Comparison of ENCODE assay signal across 8 cellular contexts in genomic region chr13:77696863-77697207, GRCh38. TPM values are rescaled to one million over a fixed set of nuclear protein-coding genes. Genes with fewer than 3 reads are reported as not detected.
DNase-seq lines count a peak whose midpoint lies in the region; ATAC-seq and TF ChIP-seq lines count a peak whose summit lies in the region.

No MANE protein-coding gene starts in this region.

- H3K4me3 ChIP-seq in ACC112 (ENCODE audit: low read depth, low read length) (0 out of 2 replicates have a peak overlapping the region, but pooled peaks have one; percentile 45), neuron (ENCODE audit: low read length) (peak overlapping the region; percentile 62)
- peak overlapping the region; percentile 59 for H3K4me3 ChIP-seq in Jurkat, Clone E6-1 (ENCODE audit: low read length)
- H3K4me3 ChIP-seq in effector memory CD4-positive, alpha-beta T cell (ENCODE audit: insufficient read depth, low read depth, low read length, poor library complexity, severe bottlenecking) = peak overlapping the region; percentile 75

- H3K9me3 ChIP-seq in effector memory CD4-positive, alpha-beta T cell (ENCODE audit: control insufficient read depth, low read length) = no peaks in the 10 kb centered on the region
- no peaks in the 10 kb centered on the region for H3K9me3 ChIP-seq in neuron (ENCODE audit: low read length)

- POLR2A ChIA-PET in HEK293T (lab: Yijun Ruan, JAX) = interaction anchor here (0.9 to 2.9 kb wide), 5 partner anchors 22 to 671 kb away, joined by 3 to 13 read pairs (median 6); partner anchors contain the start of gene MYCBP2

- CTCF ChIA-PET in HEK293T (lab: Yijun Ruan, JAX) = interaction anchor here (0.6 to 1.6 kb wide), 3 partner anchors 53 to 1838 kb away, joined by 3 to 5 read pairs (median 3); no protein-coding TSS in a partner anchor

- H2AFZ ChIP-seq in ACC112 (ENCODE audit: low read length, unreplicated experiment) = no peak overlapping the region
- peak overlapping the region; percentile 68 for H2AFZ ChIP-seq in neuron (ENCODE audit: low read depth, low read length)

- ATAC-seq in GM19035 (IDR thresholded peaks at IDR 0.05; ENCODE audit: unreplicated experiment) = peak; percentile 7

- H3K36me3 ChIP-seq in ACC112 (ENCODE audit: insufficient read depth, low read length) = no peaks in the 10 kb centered on the region
- H3K36me3 ChIP-seq in effector memory CD4-positive, alpha-beta T cell (ENCODE audit: control insufficient read depth, insufficient read depth, low read length) = no peaks in the 10 kb centered on the region
- H3K36me3 ChIP-seq in neuron (ENCODE audit: insufficient read depth, low read length) = no peaks in the 10 kb centered on the region

- H3K4me1 ChIP-seq in ACC112 (ENCODE audit: control insufficient read depth, insufficient read depth, low read length, unreplicated experiment) (no peaks in the 10 kb centered on the region), neuron (ENCODE audit: insufficient read depth, low read length) (peaks cover 59% of the 10 kb centered on the region)
- peaks cover 15% of the 10 kb centered on the region for H3K4me1 ChIP-seq in effector memory CD4-positive, alpha-beta T cell (ENCODE audit: control insufficient read depth, insufficient read depth, low read length, poor library complexity, severe bottlenecking)

- no peak for DNase-seq in Jurkat, Clone E6-1 (ENCODE audit: low read depth, low spot score)
- no peak for DNase-seq in effector memory CD4-positive, alpha-beta T cell
- DNase-seq in HEK293T (ENCODE audit: extremely low spot score) (no peak), HPDE6-E6E7 (ENCODE audit: extremely low spot score) (no peak)
- DNase-seq in NK-92 treated with Interleukin-12 subunit alpha and Interleukin-12 subunit beta, amount 100 ng/mL, for 24 hours (lab: John Stamatoyannopoulos, UW) = no peak

- peaks cover 78% of the 10 kb centered on the region for H3K27me3 ChIP-seq in ACC112 (ENCODE audit: insufficient read depth, low read length)
- H3K27me3 ChIP-seq in effector memory CD4-positive, alpha-beta T cell (replicated peaks; ENCODE audit: control insufficient read depth, insufficient read depth, low read length, poor library complexity, severe bottlenecking) = no peaks in the 10 kb centered on the region
- no peaks in the 10 kb centered on the region for H3K27me3 ChIP-seq in neuron (ENCODE audit: insufficient read depth, low read length)

- no peak overlapping the region for H3K27ac ChIP-seq in ACC112 (ENCODE audit: low read depth, low read length)
- H3K27ac ChIP-seq in effector memory CD4-positive, alpha-beta T cell (ENCODE audit: insufficient read depth, low read length, poor library complexity, severe bottlenecking) = peak overlapping the region; percentile 84

- H3K79me2 ChIP-seq in ACC112 (ENCODE audit: control insufficient read depth, insufficient read depth, low read length, unreplicated experiment) = no peaks in the 10 kb centered on the region

TF ChIP-seq in HEK293T, 16 proteins besides CTCF, POLR2A, EP300 and RAD21:
- no peak for TF ChIP-seq ARNT (IDR thresholded peaks at IDR 0.05)
- TF ChIP-seq SP1 (IDR thresholded peaks at IDR 0.05) = no peak
- TF ChIP-seq L3MBTL2 (conservative IDR thresholded peaks at IDR 0.05) = no peak
- no peak for TF ChIP-seq BHLHE40 (IDR thresholded peaks at IDR 0.05; ENCODE audit: borderline replicate concordance)
- TF ChIP-seq LEF1 (IDR thresholded peaks at IDR 0.05; ENCODE audit: borderline replicate concordance) = no peak
- TF ChIP-seq FOXK2 (IDR thresholded peaks at IDR 0.05) = no peak
- TF ChIP-seq ELF4 (IDR thresholded peaks at IDR 0.05) = no peak
- TF ChIP-seq FOXA1 (IDR thresholded peaks at IDR 0.05) = no peak
- TF ChIP-seq CTBP1 (IDR thresholded peaks at IDR 0.05; ENCODE audit: borderline replicate concordance) = no peak
- TF ChIP-seq SUZ12 (IDR thresholded peaks at IDR 0.05) = no peak
- no peak for TF ChIP-seq NFRKB (IDR thresholded peaks at IDR 0.05)
- TF ChIP-seq FOXM1 (IDR thresholded peaks at IDR 0.05; ENCODE audit: borderline replicate concordance) = no peak
- no peak for TF ChIP-seq TARDBP (IDR thresholded peaks at IDR 0.05)
- TF ChIP-seq ZNF384 (IDR thresholded peaks at IDR 0.05) = no peak

RNA-seq across cellular contexts. Expression of gene SLAIN1, which starts 0.7 kb away (rescaled TPM):
- 39.6 TPM for polyA plus RNA-seq in Jurkat, Clone E6-1 (2012; ENCODE audit: insufficient read depth, insufficient read length)
